25 cellular contexts compared by ENCODE assay signal in the genomic region with DNA sequence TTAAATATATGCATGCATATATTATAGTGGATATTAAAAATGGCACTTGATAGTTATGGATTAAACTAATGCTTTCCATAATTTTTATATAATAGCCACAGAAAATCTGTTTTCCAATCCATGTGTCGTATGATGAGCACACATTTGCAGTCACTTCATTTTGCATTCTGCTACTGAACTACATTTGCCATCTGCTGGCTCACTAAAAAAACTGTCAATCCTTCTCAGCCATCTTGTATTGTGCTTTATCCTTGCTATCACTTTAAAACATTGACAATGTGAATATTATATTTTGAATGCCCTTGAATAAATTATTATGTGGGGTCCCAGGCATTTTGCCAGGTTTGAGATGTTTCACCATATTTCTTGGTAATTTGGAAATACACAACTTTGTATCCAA.
"Had no signal": no experiment of that assay in that cellular context is flagged by ENCODE, and none has a peak within 500 bp of the region (broad histone marks: within the 10 kb centered on the region; RNA-seq: fewer than 3 reads in every experiment).

No MANE protein-coding gene starts in this region.

- H3K27ac Mint-ChIP-seq: dendritic cell treated with granulocyte-macrophage colony-stimulating factor and Interleukin-4, amounts not matched to agents 40 ng/mL and 50 ng/mL, for 4 days; endodermal cell; memory B cell; naive B cell; natural killer cell treated with Interleukin-12 subunit alpha and Interleukin-12 subunit beta and Interleukin-15 and Interleukin-18, amount 100 ng/mL, for 72 hours; neural progenitor cell; progenitor cell of endocrine pancreas; stimulated activated naive CD8-positive, alpha-beta T cell treated with anti-CD3 and anti-CD28 coated beads, Interleukin-15, amount 100 ng/mL, for 72 hours had no signal

- DNase-seq: effector CD8-positive, alpha-beta T cell; endodermal cell; foreskin fibroblast; heart left ventricle; kidney; naive B cell; right lobe of liver; small intestine; stimulated activated CD4-positive, alpha-beta T cell treated with anti-CD3 and anti-CD28 coated beads, Interleukin-15, amount 100 ng/mL, for 24 hours; stimulated activated CD4-positive, alpha-beta T cell treated with anti-CD3 and anti-CD28 coated beads, Interleukin-2, amount 100 ng/mL, for 48 hours; stimulated activated naive CD4-positive, alpha-beta T cell; stimulated activated naive CD8-positive, alpha-beta T cell treated with anti-CD3 and anti-CD28 coated beads, Interleukin-15, amount 100 ng/mL, for 72 hours; thyroid gland had no signal

- ATAC-seq: esophagus mucosa; gastroesophageal sphincter; heart left ventricle; left lobe of liver; natural killer cell treated with Interleukin-12 subunit alpha and Interleukin-12 subunit beta and Interleukin-15 and Interleukin-18, amount 100 ng/mL, for 72 hours; right lobe of liver; stimulated activated naive CD8-positive, alpha-beta T cell treated with anti-CD3 and anti-CD28 coated beads, Interleukin-15, amount 100 ng/mL, for 72 hours had no signal

- H3K27me3 ChIP-seq: gastroesophageal sphincter, heart left ventricle, hepatocyte, neural progenitor cell, right lobe of liver, thyroid gland, vagina had no signal

- H3K4me1 Mint-ChIP-seq: endodermal cell; memory B cell; naive B cell; neural progenitor cell; stimulated activated naive CD8-positive, alpha-beta T cell treated with anti-CD3 and anti-CD28 coated beads, Interleukin-15, amount 100 ng/mL, for 72 hours had no signal

- H3K27me3 Mint-ChIP-seq: dendritic cell treated with granulocyte-macrophage colony-stimulating factor and Interleukin-4, amounts not matched to agents 40 ng/mL and 50 ng/mL, for 4 days; memory B cell; naive B cell; natural killer cell treated with Interleukin-12 subunit alpha and Interleukin-12 subunit beta and Interleukin-15 and Interleukin-18, amount 100 ng/mL, for 72 hours; progenitor cell of endocrine pancreas; stimulated activated naive CD8-positive, alpha-beta T cell treated with anti-CD3 and anti-CD28 coated beads, Interleukin-15, amount 100 ng/mL, for 72 hours had no signal

- H3K36me3 Mint-ChIP-seq: memory B cell; naive B cell; natural killer cell treated with Interleukin-12 subunit alpha and Interleukin-12 subunit beta and Interleukin-15 and Interleukin-18, amount 100 ng/mL, for 72 hours; neural progenitor cell had no signal

- H3K4me3 Mint-ChIP-seq: dendritic cell treated with granulocyte-macrophage colony-stimulating factor and Interleukin-4, amounts not matched to agents 40 ng/mL and 50 ng/mL, for 4 days; endodermal cell; memory B cell; naive B cell; natural killer cell treated with Interleukin-12 subunit alpha and Interleukin-12 subunit beta and Interleukin-15 and Interleukin-18, amount 100 ng/mL, for 72 hours; neural progenitor cell; stimulated activated naive CD8-positive, alpha-beta T cell treated with anti-CD3 and anti-CD28 coated beads, Interleukin-15, amount 100 ng/mL, for 72 hours had no signal

- H3K27ac ChIP-seq: epithelial cell of prostate, gastroesophageal sphincter, heart left ventricle, hepatocyte, neural progenitor cell, parathyroid adenoma, right lobe of liver, thyroid gland, vagina had no signal

- H3K4me1 ChIP-seq: gastroesophageal sphincter, heart left ventricle, neural progenitor cell, parathyroid adenoma, right lobe of liver, thyroid gland, vagina had no signal

- H3K9me3 Mint-ChIP-seq: dendritic cell treated with granulocyte-macrophage colony-stimulating factor and Interleukin-4, amounts not matched to agents 40 ng/mL and 50 ng/mL, for 4 days; endodermal cell; neural progenitor cell; stimulated activated naive CD8-positive, alpha-beta T cell treated with anti-CD3 and anti-CD28 coated beads, Interleukin-15, amount 100 ng/mL, for 72 hours had no signal
